8 cellular contexts compared by ENCODE assay signal in genomic region chr2:130376433-130377293, GRCh38. TPM values are rescaled to one million over a fixed set of nuclear protein-coding genes. Genes with fewer than 3 reads are reported as not detected.
DNase-seq lines count a peak whose midpoint lies in the region; ATAC-seq and TF ChIP-seq lines count a peak whose summit lies in the region.

No MANE protein-coding gene starts in this region.

- no peaks in the 10 kb centered on the region; the same call in 1 of the 2 replicates for H3K9me3 ChIP-seq in AG04450 (ENCODE audit: control insufficient read depth, insufficient read depth, low read length)

- POLR2A ChIA-PET in AG04450 (lab: Yijun Ruan, JAX) = interaction anchor here (1.2 kb wide), 1 partner anchor 21 kb away, joined by 3 read pairs; the partner anchor contains the start of gene PTPN18

- no peak overlapping the region for H3K4me3 ChIP-seq in AG04450 (ENCODE audit: low read depth, low read length)

- CTCF ChIA-PET in AG04450 (lab: Charles Lee) = interaction anchor here (1.0 to 2.7 kb wide), 2 partner anchors 15 to 21 kb away, joined by 3 to 11 read pairs; partner anchors contain the start of gene PTPN18

- H3K27ac ChIP-seq in AG04450 (ENCODE audit: low read depth, low read length) (no peak overlapping the region), VCaP (no peak overlapping the region)

- TF ChIP-seq CTCF in AG04450 (IDR thresholded peaks at IDR 0.05; ENCODE audit: low read depth, low read length) = peak; percentile 3; the same call in 1 of the 2 replicates
- peak; percentile 66 for TF ChIP-seq CTCF in VCaP (conservative IDR thresholded peaks at IDR 0.05)

- ATAC-seq in GM19025 (IDR thresholded peaks at IDR 0.05; ENCODE audit: low read depth, unreplicated experiment) (peak; percentile 43), HG03025 (IDR thresholded peaks at IDR 0.05; ENCODE audit: low FRiP score, unreplicated experiment) (peak; percentile 49)

- DNase-seq in AG04450 (ENCODE audit: low read depth, low spot score) = no peak
- no peak for DNase-seq in AG08395 (ENCODE audit: low spot score)
- DNase-seq in activated CD4-positive, alpha-beta T cell treated with anti-CD3 and anti-CD28 coated beads, Interleukin-2, amount 50 U/mL, for 48 hours = no peak
- DNase-seq in NCI-H524 treated with DMSO at 0.1 percent for 48 hours (lab: John Stamatoyannopoulos, UW) = no peak
- no peak for DNase-seq in A172 (ENCODE audit: low spot score)

- no peaks in the 10 kb centered on the region for H3K27me3 ChIP-seq in AG04450 (ENCODE audit: control insufficient read depth, insufficient read depth, low read length)

RNA-seq across cellular contexts. Expression of gene PTPN18, which starts 20.8 kb away (rescaled TPM):
- polyA plus RNA-seq in AG04450 (2011; rRNA removed) = 10.1 and 11.6 TPM in 2 replicates
- 12.2 and 15.6 TPM in 2 replicates for polyA minus RNA-seq in AG04450 (2011; rRNA and poly(A)+ RNA removed)
- total RNA-seq in A172 (2014; rRNA removed; shearing (Covaris generic)) = 21.0 and 25.9 TPM in 2 replicates

RNA-seq across cellular contexts. Expression of gene IMP4, which starts 34.0 kb away (rescaled TPM):
- 51.0 and 79.5 TPM in 2 replicates for polyA plus RNA-seq in AG04450 (2011; rRNA removed)
- 39.6 and 80.1 TPM in 2 replicates for polyA minus RNA-seq in AG04450 (2011; rRNA and poly(A)+ RNA removed)
- 139 and 142 TPM in 2 replicates for total RNA-seq in A172 (2014; rRNA removed; shearing (Covaris generic))
